9 cellular contexts compared by ENCODE assay signal in genomic region chr1:211476200-211476849, GRCh38. TPM values are rescaled to one million over a fixed set of nuclear protein-coding genes. Genes with fewer than 3 reads are reported as not detected.
DNase-seq lines count a peak whose midpoint lies in the region; ATAC-seq and TF ChIP-seq lines count a peak whose summit lies in the region.
"Had no signal": no experiment of that assay in that cellular context is flagged by ENCODE, and none has a peak within 500 bp of the region (broad histone marks: within the 10 kb centered on the region; RNA-seq: fewer than 3 reads in every experiment).

No MANE protein-coding gene starts in this region.

- H3K27ac ChIP-seq in KMS-11 (no peak overlapping the region), RWPE2 (ENCODE audit: poor library complexity, severe bottlenecking) (no peak overlapping the region), prostate gland (no peak overlapping the region), vagina (no peak overlapping the region)

- no peak for TF ChIP-seq POLR2A in prostate gland (IDR thresholded peaks at IDR 0.05)
- TF ChIP-seq POLR2A in vagina (IDR thresholded peaks at IDR 0.05) = no peak

- POLR2A ChIA-PET in BJ (lab: Charles Lee) = no interaction called here

- H4K20me1 ChIP-seq in KMS-11 (ENCODE audit: insufficient read depth) = no peaks in the 10 kb centered on the region

- no peak overlapping the region for H3K4me2 ChIP-seq in KMS-11

- intact Hi-C loops in prostate gland (cut with DNase I) = no loop called here
- intact Hi-C loops in vagina (cut with DNase I) = no loop called here

- WGBS in prostate gland = 41% methylated on average over 3 of the region's 3 CpGs

- TF ChIP-seq CTCF in BJ (IDR thresholded peaks at IDR 0.05; ENCODE audit: insufficient read depth, low read depth, low read length) = peak; percentile 95
- peak; percentile 97 for TF ChIP-seq CTCF in KMS-11 (conservative IDR thresholded peaks at IDR 0.05; ENCODE audit: low read depth, low read length)
- peak; percentile 74 for TF ChIP-seq CTCF in RWPE2 (IDR thresholded peaks at IDR 0.05; ENCODE audit: poor library complexity, severe bottlenecking)
- peak; percentile 31 to 60 (median 55) for TF ChIP-seq CTCF in prostate gland (IDR thresholded peaks at IDR 0.05)
- TF ChIP-seq CTCF in vagina (IDR thresholded peaks at IDR 0.05) = peak; percentile 33 to 35 (median 34)

- ATAC-seq in GM19395 (IDR thresholded peaks at IDR 0.05; ENCODE audit: unreplicated experiment) = peak; percentile 71
- peak; percentile 55; the same call in 2 of the 3 replicates for ATAC-seq in RWPE2 (ENCODE audit: low read depth)

- H3K27me3 ChIP-seq in BJ (ENCODE audit: control insufficient read depth, insufficient read depth, low read length) (peaks cover 9% of the 10 kb centered on the region), KMS-11 (ENCODE audit: insufficient read depth, low read depth) (no peaks in the 10 kb centered on the region), RWPE2 (ENCODE audit: insufficient read depth, poor library complexity, severe bottlenecking) (no peaks in the 10 kb centered on the region), prostate gland (replicated peaks; ENCODE audit: insufficient read depth) (no peaks in the 10 kb centered on the region), vagina (no peaks in the 10 kb centered on the region)

- H3K9me3 ChIP-seq in RWPE2 (ENCODE audit: severe bottlenecking) = no peaks in the 10 kb centered on the region
- H3K9me3 ChIP-seq in prostate gland = no peaks in the 10 kb centered on the region
- no peaks in the 10 kb centered on the region for H3K9me3 ChIP-seq in vagina

- no peak overlapping the region for H3K9ac ChIP-seq in KMS-11

- no peaks in the 10 kb centered on the region for H3K4me1 ChIP-seq in KMS-11 (ENCODE audit: low read depth, poor library complexity, severe bottlenecking)
- no peaks in the 10 kb centered on the region for H3K4me1 ChIP-seq in RWPE2 (ENCODE audit: insufficient read depth, poor library complexity, severe bottlenecking)
- peaks cover 9% of the 10 kb centered on the region for H3K4me1 ChIP-seq in prostate gland (replicated peaks)
- H3K4me1 ChIP-seq in vagina = no peaks in the 10 kb centered on the region

- no peak overlapping the region for H2AFZ ChIP-seq in KMS-11 (ENCODE audit: low read depth)

- CTCF ChIA-PET in BJ (lab: Yijun Ruan, JAX) = interaction anchor here (0.6 to 6.1 kb wide), 22 partner anchors 9 to 933 kb away, joined by 3 to 49 read pairs (median 4); no protein-coding TSS in a partner anchor

- H3K36me3 ChIP-seq in BJ (ENCODE audit: control insufficient read depth, insufficient read depth, low read length) = no peaks in the 10 kb centered on the region
- H3K36me3 ChIP-seq in KMS-11 (ENCODE audit: insufficient read depth) = no peaks in the 10 kb centered on the region
- H3K36me3 ChIP-seq in RWPE2 (ENCODE audit: low read depth) = no peaks in the 10 kb centered on the region
- H3K36me3 ChIP-seq in prostate gland = no peaks in the 10 kb centered on the region
- no peaks in the 10 kb centered on the region for H3K36me3 ChIP-seq in vagina

- no peak for DNase-seq in BJ (ENCODE audit: low read depth)
- no peak for DNase-seq in RWPE2 (ENCODE audit: low spot score)
- peak; percentile 57 for DNase-seq in activated T-helper 9 cell treated with anti-CD3 and anti-CD28 coated beads, Interleukin-2, amount 50 U/mL, for 16 hours (ENCODE audit: low read depth)
- DNase-seq in glomerular visceral epithelial cell (ENCODE audit: extremely low spot score) = peak; percentile 70
- peak; percentile 43 for DNase-seq in prostate gland (ENCODE audit: low spot score)
- DNase-seq in vagina (ENCODE audit: extremely low spot score in 2 of 2) = peak in 1 of 2 donors; percentile 34

- H3K4me3 ChIP-seq in BJ (ENCODE audit: low read depth, low read length) (no peak overlapping the region), KMS-11 (IDR thresholded peaks at IDR 0.05; ENCODE audit: insufficient read depth, low read depth, low read length) (no peak overlapping the region), RWPE2 (ENCODE audit: severe bottlenecking) (no peak overlapping the region), prostate gland (no peak overlapping the region), vagina (no peak overlapping the region)

- no peaks in the 10 kb centered on the region for H3K79me2 ChIP-seq in KMS-11 (ENCODE audit: insufficient read depth, low read depth)

RNA-seq across cellular contexts. Expression of gene RD3, which starts 15.6 kb away (rescaled TPM):
- polyA plus RNA-seq in BJ (2011; rRNA removed) = not detected in 2 replicates
- polyA minus RNA-seq in BJ (2011; rRNA and poly(A)+ RNA removed) = not detected in 2 replicates
- under 1 TPM; 0.27 to 0.28 TPM for total RNA-seq in prostate gland
- 1.5 TPM for total RNA-seq in vagina
- polyA plus RNA-seq: IgD-negative memory B cell had no signal

Comparison
In these comparisons a context has a peak if more than half of its experiments do, and no peak if none do; other contexts are left out.
1. DNase-seq: peak in activated T-helper 9 cell treated with anti-CD3 and anti-CD28 coated beads, Interleukin-2, amount 50 U/mL, for 16 hours (single experiment), glomerular visceral epithelial cell (single experiment) and prostate gland (single experiment); none in BJ (single experiment) and RWPE2 (single experiment).
2. CTCF ChIP-seq: peak in every context shown above with its lines; median percentile 97 in KMS-11; 95 in BJ; 74 in RWPE2; 55 in prostate gland; 34 in vagina.